20 cellular contexts compared by ENCODE assay signal in genomic region chr13:74080762-74081161, GRCh38. TPM values are rescaled to one million over a fixed set of nuclear protein-coding genes. Genes with fewer than 3 reads are reported as not detected.
A peak's percentile ranks its signal among the peaks of the same experiment; 100 is the strongest.
DNase-seq lines count a peak whose midpoint lies in the region; ATAC-seq and TF ChIP-seq lines count a peak whose summit lies in the region.
"Had no signal": no experiment of that assay in that cellular context is flagged by ENCODE, and none has a peak within 500 bp of the region (broad histone marks: within the 10 kb centered on the region; RNA-seq: fewer than 3 reads in every experiment).

No MANE protein-coding gene starts in this region.

- peak overlapping the region; percentile 14 for H3K14ac ChIP-seq in neuronal stem cell (ENCODE audit: low read length)

- TF ChIP-seq EP300 in tibial nerve (IDR thresholded peaks at IDR 0.05) = no peak

- no peak overlapping the region for H2BK5ac ChIP-seq in neuronal stem cell (ENCODE audit: low read length)

- intact Hi-C loops in activated CD4-positive, alpha-beta T cell treated with anti-CD3 and anti-CD28 coated beads for 36 hours (cut with DNase I, micrococcal nuclease) = no loop called here
- intact Hi-C loops in CD8-positive, alpha-beta T cell (cut with DNase I, micrococcal nuclease) = loop anchor here in 1 of 2 experiments (2.0 kb wide), 1 partner anchor 14 kb away; no protein-coding TSS in a partner anchor

- H4K8ac ChIP-seq in neuronal stem cell (ENCODE audit: low read depth, low read length) = no peak overlapping the region

- TF ChIP-seq POLR2A in tibial nerve (IDR thresholded peaks at IDR 0.05) = no peak

- H3K23ac ChIP-seq in neuronal stem cell (ENCODE audit: low read depth, low read length, poor library complexity) = no peak overlapping the region

- WGBS in neuronal stem cell (ENCODE audit: extremely low coverage in 2 of 2, insufficient read length in 2 of 2, insufficient replicate concordance in 1 of 2), 2 donors = no CpG with 5 or more reads among the region's 1 CpG
- 95 to 100% methylated on average over 1 of the region's 1 CpG for WGBS in tibial nerve, 2 donors

- H3K27me3 ChIP-seq in CD8-positive, alpha-beta T cell (ENCODE audit: insufficient read depth, low read length) = no peaks in the 10 kb centered on the region
- no peaks in the 10 kb centered on the region for H3K27me3 ChIP-seq in neuronal stem cell (ENCODE audit: control insufficient read depth in 3 of 3, insufficient read depth in 3 of 3, low read depth in 1 of 3, low read length in 3 of 3)
- no peaks in the 10 kb centered on the region for H3K27me3 ChIP-seq in tibial nerve

- CTCF ChIA-PET in activated CD4-positive, alpha-beta T cell treated with anti-CD3 and anti-CD28 coated beads for 36 hours (lab: Charles Lee) = no interaction called here
- CTCF ChIA-PET in CD8-positive, alpha-beta T cell (lab: Charles Lee) = no interaction called here

- no peak overlapping the region for H4K91ac ChIP-seq in neuronal stem cell (ENCODE audit: low read depth, low read length, poor library complexity)

- H3K27ac Mint-ChIP-seq in activated CD4-positive, alpha-beta T cell treated with anti-CD3 and anti-CD28 coated beads for 36 hours = no peak overlapping the region
- peak overlapping the region; percentile 24 for H3K27ac Mint-ChIP-seq in CD8-positive, alpha-beta T cell
- H3K27ac Mint-ChIP-seq in activated T-helper 17 cell treated with anti-CD3 and anti-CD28 coated beads, Interleukin-2, amount 50 U/mL, for 72 hours = no peak overlapping the region
- H3K27ac Mint-ChIP-seq: CD14-positive monocyte had no signal

- no peak overlapping the region for H3K4me3 ChIP-seq in CD8-positive, alpha-beta T cell (ENCODE audit: low read depth, low read length)
- H3K4me3 ChIP-seq in neuronal stem cell (ENCODE audit: low read length in 2 of 2) (peak overlapping the region in 1 of 2 donors; percentile 58), tibial nerve (no peak overlapping the region)
- H3K4me3 ChIP-seq: PC-9 had no signal

- H3K36me3 ChIP-seq in CD8-positive, alpha-beta T cell (ENCODE audit: insufficient read depth, low read length) = no peaks in the 10 kb centered on the region
- H3K36me3 ChIP-seq in neuronal stem cell (replicated peaks in 1 of 2; ENCODE audit: control insufficient read depth in 2 of 2, insufficient read depth in 2 of 2, low read length in 2 of 2) = peaks cover 0 to 4% of the 10 kb centered on the region in 2 donors
- H3K36me3 ChIP-seq in tibial nerve = no peaks in the 10 kb centered on the region

- H3K79me1 ChIP-seq in neuronal stem cell (ENCODE audit: low read depth, low read length) = no peaks in the 10 kb centered on the region

- no peak overlapping the region for H3K4ac ChIP-seq in neuronal stem cell (ENCODE audit: low read length)

- H3K9ac ChIP-seq in neuronal stem cell (ENCODE audit: low read depth, low read length, poor library complexity) = no peak overlapping the region
- H3K9ac ChIP-seq: KMS-11 had no signal

- H3K9me3 ChIP-seq in CD8-positive, alpha-beta T cell (ENCODE audit: low read length) = no peaks in the 10 kb centered on the region
- H3K9me3 ChIP-seq in neuronal stem cell (replicated peaks in 1 of 2; ENCODE audit: control insufficient read depth in 2 of 2, insufficient read depth in 1 of 2, low read depth in 1 of 2, low read length in 2 of 2) = peaks cover 2 to 16% of the 10 kb centered on the region in 2 donors
- H3K9me3 ChIP-seq in tibial nerve = no peaks in the 10 kb centered on the region

- no peak overlapping the region for H2BK12ac ChIP-seq in neuronal stem cell (ENCODE audit: low read length)

- H3K36me3 Mint-ChIP-seq in activated CD4-positive, alpha-beta T cell treated with anti-CD3 and anti-CD28 coated beads for 36 hours (ENCODE audit: low read depth) = peaks cover 16% of the 10 kb centered on the region
- peaks cover 15% of the 10 kb centered on the region for H3K36me3 Mint-ChIP-seq in CD8-positive, alpha-beta T cell
- H3K36me3 Mint-ChIP-seq in activated T-helper 17 cell treated with anti-CD3 and anti-CD28 coated beads, Interleukin-2, amount 50 U/mL, for 72 hours (ENCODE audit: low read depth) = peaks cover 7% of the 10 kb centered on the region
- H3K36me3 Mint-ChIP-seq: CD14-positive monocyte had no signal

- no peaks in the 10 kb centered on the region for H3K9me3 Mint-ChIP-seq in activated CD4-positive, alpha-beta T cell treated with anti-CD3 and anti-CD28 coated beads for 36 hours (ENCODE audit: low read depth)
- H3K9me3 Mint-ChIP-seq in CD8-positive, alpha-beta T cell = no peaks in the 10 kb centered on the region
- H3K9me3 Mint-ChIP-seq in activated T-helper 17 cell treated with anti-CD3 and anti-CD28 coated beads, Interleukin-2, amount 50 U/mL, for 72 hours = no peaks in the 10 kb centered on the region

- peaks cover 27% of the 10 kb centered on the region for H3K4me1 ChIP-seq in CD8-positive, alpha-beta T cell (ENCODE audit: insufficient read depth, low read length)
- H3K4me1 ChIP-seq in neuronal stem cell (ENCODE audit: control insufficient read depth in 2 of 2, insufficient read depth in 1 of 2, low read depth in 1 of 2, low read length in 2 of 2) = peaks cover 0 to 1% of the 10 kb centered on the region in 2 donors
- peaks cover 0 to 38% (median 0%) of the 10 kb centered on the region in 4 donors for H3K4me1 ChIP-seq in tibial nerve

- no peak overlapping the region for H2BK120ac ChIP-seq in neuronal stem cell (ENCODE audit: low read depth, low read length)

- H3K27me3 Mint-ChIP-seq in activated CD4-positive, alpha-beta T cell treated with anti-CD3 and anti-CD28 coated beads for 36 hours = no peaks in the 10 kb centered on the region
- H3K27me3 Mint-ChIP-seq in CD8-positive, alpha-beta T cell (ENCODE audit: low read depth) = no peaks in the 10 kb centered on the region
- H3K27me3 Mint-ChIP-seq in activated T-helper 17 cell treated with anti-CD3 and anti-CD28 coated beads, Interleukin-2, amount 50 U/mL, for 72 hours = no peaks in the 10 kb centered on the region

- DNase-seq in activated CD4-positive, alpha-beta T cell treated with anti-CD3 and anti-CD28 coated beads for 36 hours = no peak
- no peak for DNase-seq in activated CD4-positive, alpha-beta T cell treated with anti-CD3 and anti-CD28 coated beads, Interleukin-2, amount 50 U/mL, for 1 hour
- no peak for DNase-seq in CD8-positive, alpha-beta T cell
- DNase-seq in neuronal stem cell (ENCODE audit: low spot score) (no peak), tibial nerve (ENCODE audit: low spot score in 2 of 2) (no peak)
- DNase-seq: 8988T, Calu3, DMS53, MV-4-11, NCI-H187, NCI-H2107, NCI-H510A, PC-9, SIG-M5 had no signal

- no peak overlapping the region for H3K4me2 ChIP-seq in neuronal stem cell (ENCODE audit: insufficient read depth, low read length, poor library complexity, severe bottlenecking)
- H3K4me2 ChIP-seq: KMS-11, PC-9 had no signal

- no peak overlapping the region for H2AFZ ChIP-seq in neuronal stem cell (ENCODE audit: low read length)
- H2AFZ ChIP-seq: PC-9 had no signal

- peak; percentile 49 for ATAC-seq in activated CD4-positive, alpha-beta T cell treated with anti-CD3 and anti-CD28 coated beads for 36 hours
- peak; percentile 77 for ATAC-seq in CD8-positive, alpha-beta T cell
- peak; percentile 71 for ATAC-seq in activated T-helper 17 cell treated with anti-CD3 and anti-CD28 coated beads, Interleukin-2, amount 50 U/mL, for 72 hours (replicated peaks)
- ATAC-seq in HG03442 (IDR thresholded peaks at IDR 0.05; ENCODE audit: unreplicated experiment) (no peak), HG03095 (IDR thresholded peaks at IDR 0.05; ENCODE audit: unreplicated experiment) (no peak)

- no peak for TF ChIP-seq CTCF in CD8-positive, alpha-beta T cell (IDR thresholded peaks at IDR 0.05)
- TF ChIP-seq CTCF in tibial nerve (IDR thresholded peaks at IDR 0.05) = no peak

- POLR2A ChIA-PET in activated CD4-positive, alpha-beta T cell treated with anti-CD3 and anti-CD28 coated beads for 36 hours (lab: Charles Lee) = no interaction called here
- POLR2A ChIA-PET in CD8-positive, alpha-beta T cell (lab: Charles Lee) = interaction anchor here (0.6 kb wide), 1 partner anchor 861 kb away, joined by 3 read pairs; no protein-coding TSS in a partner anchor

- no peak overlapping the region for H2AK5ac ChIP-seq in neuronal stem cell (ENCODE audit: low read depth, low read length)

- H3K4me1 Mint-ChIP-seq in activated CD4-positive, alpha-beta T cell treated with anti-CD3 and anti-CD28 coated beads for 36 hours = peaks cover 56% of the 10 kb centered on the region
- peaks cover 78% of the 10 kb centered on the region for H3K4me1 Mint-ChIP-seq in CD8-positive, alpha-beta T cell (ENCODE audit: low read depth)
- H3K4me1 Mint-ChIP-seq in activated T-helper 17 cell treated with anti-CD3 and anti-CD28 coated beads, Interleukin-2, amount 50 U/mL, for 72 hours = peaks cover 31% of the 10 kb centered on the region
- H3K4me1 Mint-ChIP-seq: CD14-positive monocyte had no signal

- H2BK15ac ChIP-seq in neuronal stem cell (ENCODE audit: low read length) = no peak overlapping the region

- no peak overlapping the region for H3K27ac ChIP-seq in CD8-positive, alpha-beta T cell (ENCODE audit: low read depth, low read length)
- no peak overlapping the region for H3K27ac ChIP-seq in neuronal stem cell (replicated peaks; ENCODE audit: low read length)
- H3K27ac ChIP-seq in tibial nerve = no peak overlapping the region
- H3K27ac ChIP-seq: KMS-11, PC-9, RWPE1 had no signal

- H3K18ac ChIP-seq in neuronal stem cell (ENCODE audit: low read length) = no peak overlapping the region

- no peak overlapping the region for H3K4me3 Mint-ChIP-seq in activated CD4-positive, alpha-beta T cell treated with anti-CD3 and anti-CD28 coated beads for 36 hours
- H3K4me3 Mint-ChIP-seq in CD8-positive, alpha-beta T cell = no peak overlapping the region
- H3K4me3 Mint-ChIP-seq in activated T-helper 17 cell treated with anti-CD3 and anti-CD28 coated beads, Interleukin-2, amount 50 U/mL, for 72 hours = peak overlapping the region; percentile 10
- H3K4me3 Mint-ChIP-seq: CD14-positive monocyte had no signal

RNA-seq across cellular contexts. Expression of gene KLF12, which starts 53.4 kb away (rescaled TPM):
- 10 to 100 TPM; 20.1 to 29.2 TPM for total RNA-seq in activated CD4-positive, alpha-beta T cell treated with anti-CD3 and anti-CD28 coated beads for 36 hours
- total RNA-seq in CD8-positive, alpha-beta T cell = 10 to 100 TPM; 59.5 to 64.7 TPM
- total RNA-seq in activated T-helper 17 cell treated with anti-CD3 and anti-CD28 coated beads, Interleukin-2, amount 50 U/mL, for 72 hours = 10 to 100 TPM; 14.3 to 30.5 TPM
- 5.4 TPM for polyA plus RNA-seq in neuronal stem cell (2013, experiment 1 of 2)
- polyA plus RNA-seq in neuronal stem cell (2013, experiment 2 of 2) = 5.6 TPM
- 10 to 100 TPM in 3 of 4 donors, 1 to 10 TPM in 1; 7.8 to 20.3 (median 14.1) TPM for total RNA-seq in tibial nerve

Comparison
In these comparisons a context has a peak if more than half of its experiments do, and no peak if none do; other contexts are left out.
1. ATAC-seq: peak in activated CD4-positive, alpha-beta T cell treated with anti-CD3 and anti-CD28 coated beads for 36 hours (single experiment), CD8-positive, alpha-beta T cell (single experiment) and activated T-helper 17 cell treated with anti-CD3 and anti-CD28 coated beads, Interleukin-2, amount 50 U/mL, for 72 hours (single experiment); none in HG03442 (single experiment) and HG03095 (single experiment).